ENCODE assay signal across 1 cellular context in the genomic region with DNA sequence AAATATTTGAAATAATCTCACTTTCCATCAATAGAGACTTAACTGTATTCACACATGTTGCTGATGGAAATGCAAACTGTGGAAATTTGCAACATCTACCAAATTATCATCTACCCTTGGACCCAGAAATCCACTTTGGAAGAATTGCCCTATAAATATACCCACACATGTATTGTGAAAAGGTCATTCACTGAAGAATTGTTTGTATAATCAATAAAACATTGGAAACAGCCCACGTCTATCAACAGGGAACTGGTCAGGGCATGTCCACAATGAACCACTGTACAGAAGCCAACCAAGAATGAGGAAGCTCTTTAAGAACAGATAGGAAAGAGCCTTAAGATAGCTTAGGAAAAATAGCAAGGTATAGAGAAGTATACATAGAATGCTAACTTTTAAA.
TF ChIP-seq lines count a peak whose summit lies in the region.

No MANE protein-coding gene starts in this region.

TF ChIP-seq in HepG2, 621 proteins besides CTCF, POLR2A, EP300 and RAD21:
- TF ChIP-seq ZEB1 (IDR thresholded peaks at IDR 0.05; ENCODE audit: insufficient replicate concordance, low read depth): no peak
- TF ChIP-seq ZNF574 (CRISPR knock-in tag; IDR thresholded peaks at IDR 0.05): no peak
- TF ChIP-seq, protein P1, sequence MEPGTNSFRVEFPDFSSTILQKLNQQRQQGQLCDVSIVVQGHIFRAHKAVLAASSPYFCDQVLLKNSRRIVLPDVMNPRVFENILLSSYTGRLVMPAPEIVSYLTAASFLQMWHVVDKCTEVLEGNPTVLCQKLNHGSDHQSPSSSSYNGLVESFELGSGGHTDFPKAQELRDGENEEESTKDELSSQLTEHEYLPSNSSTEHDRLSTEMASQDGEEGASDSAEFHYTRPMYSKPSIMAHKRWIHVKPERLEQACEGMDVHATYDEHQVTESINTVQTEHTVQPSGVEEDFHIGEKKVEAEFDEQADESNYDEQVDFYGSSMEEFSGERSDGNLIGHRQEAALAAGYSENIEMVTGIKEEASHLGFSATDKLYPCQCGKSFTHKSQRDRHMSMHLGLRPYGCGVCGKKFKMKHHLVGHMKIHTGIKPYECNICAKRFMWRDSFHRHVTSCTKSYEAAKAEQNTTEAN (CRISPR knock-in tag; conservative IDR thresholded peaks at IDR 0.05): no peak
- TF ChIP-seq CREB1 (IDR thresholded peaks at IDR 0.05): no peak
- TF ChIP-seq CREB1 (CRISPR knock-in tag; IDR thresholded peaks at IDR 0.05): no peak
- no peak for TF ChIP-seq ZNF724P (CRISPR knock-in tag; IDR thresholded peaks at IDR 0.05; ENCODE audit: borderline replicate concordance)
- TF ChIP-seq KAT2B (IDR thresholded peaks at IDR 0.05; ENCODE audit: borderline replicate concordance, low read depth, low read length): no peak
- no peak for TF ChIP-seq ZNF678 (CRISPR knock-in tag; IDR thresholded peaks at IDR 0.05)
- TF ChIP-seq, protein P2, sequence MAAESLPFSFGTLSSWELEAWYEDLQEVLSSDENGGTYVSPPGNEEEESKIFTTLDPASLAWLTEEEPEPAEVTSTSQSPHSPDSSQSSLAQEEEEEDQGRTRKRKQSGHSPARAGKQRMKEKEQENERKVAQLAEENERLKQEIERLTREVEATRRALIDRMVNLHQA (CRISPR knock-in tag; IDR thresholded peaks at IDR 0.05): no peak
- TF ChIP-seq, protein P3, sequence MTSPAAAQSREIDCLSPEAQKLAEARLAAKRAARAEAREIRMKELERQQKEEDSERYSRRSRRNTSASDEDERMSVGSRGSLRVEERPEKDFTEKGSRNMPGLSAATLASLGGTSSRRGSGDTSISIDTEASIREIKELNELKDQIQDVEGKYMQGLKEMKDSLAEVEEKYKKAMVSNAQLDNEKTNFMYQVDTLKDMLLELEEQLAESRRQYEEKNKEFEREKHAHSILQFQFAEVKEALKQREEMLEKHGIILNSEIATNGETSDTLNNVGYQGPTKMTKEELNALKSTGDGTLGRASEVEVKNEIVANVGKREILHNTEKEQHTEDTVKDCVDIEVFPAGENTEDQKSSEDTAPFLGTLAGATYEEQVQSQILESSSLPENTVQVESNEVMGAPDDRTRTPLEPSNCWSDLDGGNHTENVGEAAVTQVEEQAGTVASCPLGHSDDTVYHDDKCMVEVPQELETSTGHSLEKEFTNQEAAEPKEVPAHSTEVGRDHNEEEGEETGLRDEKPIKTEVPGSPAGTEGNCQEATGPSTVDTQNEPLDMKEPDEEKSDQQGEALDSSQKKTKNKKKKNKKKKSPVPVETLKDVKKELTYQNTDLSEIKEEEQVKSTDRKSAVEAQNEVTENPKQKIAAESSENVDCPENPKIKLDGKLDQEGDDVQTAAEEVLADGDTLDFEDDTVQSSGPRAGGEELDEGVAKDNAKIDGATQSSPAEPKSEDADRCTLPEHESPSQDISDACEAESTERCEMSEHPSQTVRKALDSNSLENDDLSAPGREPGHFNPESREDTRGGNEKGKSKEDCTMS (CRISPR knock-in tag; conservative IDR thresholded peaks at IDR 0.05): no peak
- TF ChIP-seq NFIC (IDR thresholded peaks at IDR 0.05; ENCODE audit: low read length): no peak
- no peak for TF ChIP-seq ZNF3 (CRISPR knock-in tag; IDR thresholded peaks at IDR 0.05)
- TF ChIP-seq ZNF333 (CRISPR knock-in tag; IDR thresholded peaks at IDR 0.05; ENCODE audit: borderline replicate concordance): no peak
- no peak for TF ChIP-seq MTF1 (CRISPR knock-in tag; IDR thresholded peaks at IDR 0.05)
- no peak for TF ChIP-seq RFXANK (CRISPR knock-in tag; IDR thresholded peaks at IDR 0.05)
- no peak for TF ChIP-seq ZNF619 (CRISPR knock-in tag; IDR thresholded peaks at IDR 0.05)
- TF ChIP-seq ETS1 (CRISPR knock-in tag; IDR thresholded peaks at IDR 0.05): no peak
- TF ChIP-seq DMAP1 (CRISPR knock-in tag; IDR thresholded peaks at IDR 0.05): no peak
- no peak for TF ChIP-seq TGIF2 (CRISPR knock-in tag; IDR thresholded peaks at IDR 0.05)
- no peak for TF ChIP-seq ZBTB4 (CRISPR knock-in tag; IDR thresholded peaks at IDR 0.05; ENCODE audit: borderline replicate concordance)
- TF ChIP-seq ZNF577 (CRISPR knock-in tag; IDR thresholded peaks at IDR 0.05; ENCODE audit: borderline replicate concordance, low read depth): no peak
